Comparison of ENCODE assay signal across 8 cellular contexts in the genomic region with DNA sequence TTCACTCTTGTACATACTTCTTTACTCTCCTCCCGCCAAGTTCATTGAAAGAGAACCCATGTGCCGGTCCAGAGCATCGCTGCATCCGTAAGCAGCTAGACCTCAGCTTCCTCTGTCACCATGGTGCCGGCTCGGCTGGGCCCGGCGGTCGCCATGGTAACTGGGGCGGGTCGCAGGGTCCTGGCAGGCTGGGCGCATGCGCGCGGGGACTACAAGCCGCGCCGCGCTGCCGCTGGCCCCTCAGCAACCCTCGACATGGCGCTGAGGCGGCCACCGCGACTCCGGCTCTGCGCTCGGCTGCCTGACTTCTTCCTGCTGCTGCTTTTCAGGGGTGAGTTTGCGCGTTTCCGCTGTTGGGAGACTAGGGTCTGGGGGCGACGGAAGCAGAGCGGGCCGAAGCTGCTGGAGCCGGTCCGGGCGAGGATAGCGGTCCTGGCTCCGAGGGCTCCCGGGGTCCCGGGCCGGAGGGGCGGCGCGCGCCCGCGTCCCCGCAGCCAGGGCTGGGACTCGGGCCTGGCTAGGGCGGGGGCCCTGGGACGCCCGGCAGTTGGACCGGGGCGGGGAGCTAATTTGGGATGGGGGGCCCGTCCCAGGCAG. TPM values are rescaled to one million over a fixed set of nuclear protein-coding genes. Genes with fewer than 3 reads are reported as not detected.
DNase-seq lines count a peak whose midpoint lies in the region; ATAC-seq, FAIRE-seq and TF ChIP-seq lines count a peak whose summit lies in the region.

A gene (plus strand): TSS at position 244 of the 597 bp plus-strand sequence. CDS start 12 bp downstream, at position 256.

- intact Hi-C loops in lower lobe of right lung (cut with DNase I), result no loop called here

- H3K9me3 ChIP-seq in A549 (no peaks in the 10 kb centered on the region), lower lobe of right lung (no peaks in the 10 kb centered on the region)
- H3K9me3 ChIP-seq in effector memory CD4-positive, alpha-beta T cell (ENCODE audit: control insufficient read depth, low read length), result no peaks in the 10 kb centered on the region

- H3K27ac ChIP-seq in A549 (peak within 1 kb of the TSS; percentile 40 to 79; a peak in 3 of 6 replicates), lower lobe of right lung (peak within 1 kb of the TSS; percentile 79)
- peak within 1 kb of the TSS; percentile 52 for H3K27ac ChIP-seq in effector memory CD4-positive, alpha-beta T cell (ENCODE audit: insufficient read depth, low read length, poor library complexity, severe bottlenecking)

- H3K27me3 ChIP-seq in effector memory CD4-positive, alpha-beta T cell (replicated peaks; ENCODE audit: control insufficient read depth, insufficient read depth, low read length, poor library complexity, severe bottlenecking), result no peaks in the 10 kb centered on the region
- H3K27me3 ChIP-seq in lower lobe of right lung (ENCODE audit: low read depth), result peaks cover 16% of the 10 kb centered on the region

- peak; percentile 82 to 95; a peak in 5 of 6 replicates for ATAC-seq in A549
- ATAC-seq in GM18907 (IDR thresholded peaks at IDR 0.05; ENCODE audit: unreplicated experiment), result peak; percentile 82
- peak; percentile 86 for ATAC-seq in HG03196 (IDR thresholded peaks at IDR 0.05; ENCODE audit: unreplicated experiment)
- ATAC-seq in lower lobe of right lung, result peak; percentile 91 to 93

- TF ChIP-seq CTCF in A549 (IDR thresholded peaks at IDR 0.05) (no peak), lower lobe of right lung (IDR thresholded peaks at IDR 0.05) (no peak)

- POLR2A ChIA-PET in A549 (lab: Yijun Ruan, JAX), result no interaction called here

- H3K4me3 ChIP-seq in A549 (peak within 1 kb of the TSS; percentile 49), lower lobe of right lung (peak within 1 kb of the TSS; percentile 66)
- H3K4me3 ChIP-seq in effector memory CD4-positive, alpha-beta T cell (ENCODE audit: insufficient read depth, low read depth, low read length, poor library complexity, severe bottlenecking), result peak within 1 kb of the TSS; percentile 61

- peak; percentile 27; the same call in 1 of the 2 replicates for TF ChIP-seq POLR2A in A549 (IDR thresholded peaks at IDR 0.05; ENCODE audit: low read length)

- DNase-seq in A549 (ENCODE audit: low read depth in 1 of 2, low spot score in 1 of 2), result peak; percentile 74
- peak; percentile 83 for DNase-seq in NCI-H510A treated with DMSO at 0.1 percent for 48 hours (lab: John Stamatoyannopoulos, UW)
- DNase-seq in activated CD8-positive, alpha-beta memory T cell treated with anti-CD3 and anti-CD28 coated beads for 4 hours (ENCODE audit: low read depth in 2 of 2), result peak; percentile 92 to 93
- DNase-seq in effector memory CD4-positive, alpha-beta T cell, result peak; percentile 91 to 95 (median 93)
- peak; percentile 87 for DNase-seq in lower lobe of right lung
- peak; percentile 95 to 98 for DNase-seq in stimulated activated CD4-positive, alpha-beta T cell treated with anti-CD3 and anti-CD28 coated beads, Interleukin-4, amount 100 ng/mL, for 4 hours

- H3K36me3 ChIP-seq in effector memory CD4-positive, alpha-beta T cell (ENCODE audit: control insufficient read depth, insufficient read depth, low read length), result no peaks in the 10 kb centered on the region
- H3K36me3 ChIP-seq in lower lobe of right lung, result no peaks in the 10 kb centered on the region

- FAIRE-seq in A549 (lab: Jason Lieb, UNC), result no peak

- no peak for TF ChIP-seq RAD21 in A549 (conservative IDR thresholded peaks at IDR 0.05 in 1 of 2, IDR thresholded peaks at IDR 0.05 in 1 of 2)

- TF ChIP-seq EP300 in A549 (IDR thresholded peaks at IDR 0.05), result no peak

- H3K4me2 ChIP-seq in A549, result peak within 1 kb of the TSS; percentile 76

- H3K4me1 ChIP-seq in A549 (no peaks in the 10 kb centered on the region), lower lobe of right lung (no peaks in the 10 kb centered on the region)
- peaks cover 7% of the 10 kb centered on the region for H3K4me1 ChIP-seq in effector memory CD4-positive, alpha-beta T cell (ENCODE audit: control insufficient read depth, insufficient read depth, low read length, poor library complexity, severe bottlenecking)

- CTCF ChIA-PET in A549 (lab: Yijun Ruan, JAX), result no interaction called here

- 45% methylated on average over 20 of the region's 57 CpGs for WGBS in A549 (ENCODE audit: missing lambda C conversion rate)

TF ChIP-seq in A549, 52 proteins besides CTCF, POLR2A, EP300 and RAD21:
- TF ChIP-seq, protein P1, sequence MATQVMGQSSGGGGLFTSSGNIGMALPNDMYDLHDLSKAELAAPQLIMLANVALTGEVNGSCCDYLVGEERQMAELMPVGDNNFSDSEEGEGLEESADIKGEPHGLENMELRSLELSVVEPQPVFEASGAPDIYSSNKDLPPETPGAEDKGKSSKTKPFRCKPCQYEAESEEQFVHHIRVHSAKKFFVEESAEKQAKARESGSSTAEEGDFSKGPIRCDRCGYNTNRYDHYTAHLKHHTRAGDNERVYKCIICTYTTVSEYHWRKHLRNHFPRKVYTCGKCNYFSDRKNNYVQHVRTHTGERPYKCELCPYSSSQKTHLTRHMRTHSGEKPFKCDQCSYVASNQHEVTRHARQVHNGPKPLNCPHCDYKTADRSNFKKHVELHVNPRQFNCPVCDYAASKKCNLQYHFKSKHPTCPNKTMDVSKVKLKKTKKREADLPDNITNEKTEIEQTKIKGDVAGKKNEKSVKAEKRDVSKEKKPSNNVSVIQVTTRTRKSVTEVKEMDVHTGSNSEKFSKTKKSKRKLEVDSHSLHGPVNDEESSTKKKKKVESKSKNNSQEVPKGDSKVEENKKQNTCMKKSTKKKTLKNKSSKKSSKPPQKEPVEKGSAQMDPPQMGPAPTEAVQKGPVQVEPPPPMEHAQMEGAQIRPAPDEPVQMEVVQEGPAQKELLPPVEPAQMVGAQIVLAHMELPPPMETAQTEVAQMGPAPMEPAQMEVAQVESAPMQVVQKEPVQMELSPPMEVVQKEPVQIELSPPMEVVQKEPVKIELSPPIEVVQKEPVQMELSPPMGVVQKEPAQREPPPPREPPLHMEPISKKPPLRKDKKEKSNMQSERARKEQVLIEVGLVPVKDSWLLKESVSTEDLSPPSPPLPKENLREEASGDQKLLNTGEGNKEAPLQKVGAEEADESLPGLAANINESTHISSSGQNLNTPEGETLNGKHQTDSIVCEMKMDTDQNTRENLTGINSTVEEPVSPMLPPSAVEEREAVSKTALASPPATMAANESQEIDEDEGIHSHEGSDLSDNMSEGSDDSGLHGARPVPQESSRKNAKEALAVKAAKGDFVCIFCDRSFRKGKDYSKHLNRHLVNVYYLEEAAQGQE (IDR thresholded peaks at IDR 0.05), result no peak
- peak; percentile 30; the same call in 1 of the 2 replicates for TF ChIP-seq PHF8 (IDR thresholded peaks at IDR 0.05; ENCODE audit: borderline replicate concordance, low read depth)

RNA-seq across cellular contexts. Expression of the gene that starts here (rescaled TPM):
- polyA plus RNA-seq in A549 (2011; rRNA removed) (2.6 and 5.2 TPM in 2 replicates), A549 (2017; fragmentation: RNase III; extraction: RNeasy Plus Mini Kit Qiagen cat#74134 plus additional on column Dnase treatment) (4.0 to 4.6 TPM (median 4.1 TPM) in 3 replicates)
- 1.9 and 2.2 TPM in 2 replicates for polyA plus RNA-seq in A549 (2012; cell fraction: cytosol; rRNA removed)
- 1.5 and 2.4 TPM in 2 replicates for polyA plus RNA-seq in A549 (2012; cell fraction: nucleus; rRNA removed)
- polyA minus RNA-seq in A549 (2011; rRNA and poly(A)+ RNA removed), result 1.5 and 1.8 TPM in 2 replicates
- total RNA-seq in lower lobe of right lung, result 32.1 TPM

Comparison
In these comparisons a context has a peak if more than half of its experiments do, and no peak if none do; other contexts are left out.
1. Peak in every context shown above with its lines: DNase-seq, ATAC-seq, H3K4me3 ChIP-seq and H3K27ac ChIP-seq.